17 cellular contexts compared by ENCODE assay signal in genomic region chr7:21704362-21704761, GRCh38.
DNase-seq lines count a peak whose midpoint lies in the region; ATAC-seq and TF ChIP-seq lines count a peak whose summit lies in the region.
"Had no signal": no experiment of that assay in that cellular context is flagged by ENCODE, and none has a peak within 500 bp of the region (broad histone marks: within the 10 kb centered on the region; RNA-seq: fewer than 3 reads in every experiment).

No MANE protein-coding gene starts in this region.

- H3K9ac ChIP-seq in smooth muscle cell (ENCODE audit: low read depth), result no peak overlapping the region
- H3K9ac ChIP-seq: GM23248 had no signal

- TF ChIP-seq CTCF in smooth muscle cell (IDR thresholded peaks at IDR 0.05; ENCODE audit: borderline replicate concordance, insufficient read depth, poor library complexity, severe bottlenecking), result no peak

- no peaks in the 10 kb centered on the region for H4K20me1 ChIP-seq in smooth muscle cell (ENCODE audit: low read depth)

- H3K36me3 ChIP-seq in smooth muscle cell (ENCODE audit: low read depth), result no peaks in the 10 kb centered on the region

- H3K27ac ChIP-seq in smooth muscle cell (ENCODE audit: low read depth), result no peak overlapping the region
- H3K27ac ChIP-seq: GM23248 had no signal

- no peak overlapping the region for H3K4me3 ChIP-seq in smooth muscle cell
- H3K4me3 ChIP-seq: GM23248 had no signal

- DNase-seq in ELF-1 (ENCODE audit: low read depth, low spot score) (peak; percentile 2), NCI-H524 treated with DMSO at 0.1 percent for 48 hours (lab: John Stamatoyannopoulos, UW) (peak; percentile 90), cerebellar cortex (ENCODE audit: low spot score) (peak; percentile 81), myocyte (ENCODE audit: low read depth) (peak; percentile 32), iPS-NIHi7 (ENCODE audit: extremely low spot score) (no peak), smooth muscle cell (lab: John Stamatoyannopoulos, UW; ENCODE audit: unreplicated experiment) (no peak)
- DNase-seq: AML-193, DMS153, GM23248, KBM-7, MV-4-11, NCI-H1417 treated with DMSO at 0.1 percent for 48 hours, NCI-H1930, NCI-H226, PC-3, SW 1271 had no signal

- no peak overlapping the region for H2AFZ ChIP-seq in smooth muscle cell (ENCODE audit: low read depth)
- H2AFZ ChIP-seq: GM23248 had no signal

- H3K79me2 ChIP-seq in smooth muscle cell (ENCODE audit: low read depth), result no peaks in the 10 kb centered on the region

- no peaks in the 10 kb centered on the region for H3K27me3 ChIP-seq in smooth muscle cell (ENCODE audit: low read depth)

- WGBS in smooth muscle cell (ENCODE audit: low lambda C conversion rate), result 87% methylated on average over 4 of the region's 4 CpGs

- H3K4me2 ChIP-seq in smooth muscle cell, result no peak overlapping the region

- H3K9me3 ChIP-seq in smooth muscle cell (replicated peaks; ENCODE audit: low read depth), result no peaks in the 10 kb centered on the region

- ATAC-seq in GM21360 (IDR thresholded peaks at IDR 0.05; ENCODE audit: unreplicated experiment), result no peak
- ATAC-seq: PC-3 had no signal

- no peaks in the 10 kb centered on the region for H3K4me1 ChIP-seq in smooth muscle cell (ENCODE audit: low read depth)

- H3F3A ChIP-seq in smooth muscle cell (ENCODE audit: low read depth), result no peaks in the 10 kb centered on the region

Comparison
In these comparisons a context has a peak if more than half of its experiments do, and no peak if none do; other contexts are left out.
1. DNase-seq: peak in ELF-1 (single experiment), NCI-H524 treated with DMSO at 0.1 percent for 48 hours (single experiment), cerebellar cortex (single experiment) and myocyte (single experiment); none in iPS-NIHi7 (single experiment) and smooth muscle cell (single experiment).